19 cellular contexts compared by ENCODE assay signal in genomic region chr6:158837684-158838625, GRCh38. TPM values are rescaled to one million over a fixed set of nuclear protein-coding genes. Genes with fewer than 3 reads are reported as not detected.
DNase-seq lines count a peak whose midpoint lies in the region; ATAC-seq, FAIRE-seq and TF ChIP-seq lines count a peak whose summit lies in the region.
"Had no signal": no experiment of that assay in that cellular context is flagged by ENCODE, and none has a peak within 500 bp of the region (broad histone marks: within the 10 kb centered on the region; RNA-seq: fewer than 3 reads in every experiment).

No MANE protein-coding gene starts in this region.

- DNase-seq in ELR (ENCODE audit: low read depth) (peak; percentile 46), SK-MEL-5 (ENCODE audit: low read depth, low spot score) (peak; percentile 51), esophagus squamous epithelium (lab: John Stamatoyannopoulos, UW) (no peak), naive B cell (no peak), thyroid gland (no peak), GM19239 (ENCODE audit: insufficient read length, low spot score) (no peak), Kasumi-1 (lab: John Stamatoyannopoulos, UW) (no peak)
- DNase-seq in stimulated activated CD4-positive, alpha-beta T cell treated with anti-CD3 and anti-CD28 coated beads, Interleukin-4, amount 100 ng/mL, for 24 hours: no peak
- DNase-seq: activated CD4-positive, alpha-beta T cell treated with anti-CD3 and anti-CD28 coated beads for 48 hours; activated naive CD8-positive, alpha-beta T cell treated with anti-CD3 and anti-CD28 coated beads, Interleukin-2, amount 50 U/mL, for 24 hours; activated T-cell treated with anti-CD3 and anti-CD28 coated beads, Interleukin-2, amount 50 U/mL, for 4 hours; DMS79 treated with DMSO at 0.1 percent for 48 hours; immature natural killer cell; NCI-H1048; psoas muscle; transverse colon had no signal

- H3K4me3 ChIP-seq in esophagus squamous epithelium (no peak overlapping the region), thyroid gland (replicated peaks in 1 of 3) (no peak overlapping the region)
- H3K4me3 ChIP-seq: GM12878, psoas muscle, transverse colon had no signal

- WGBS in esophagus squamous epithelium, 2 donors: 27 to 53% methylated on average over 7 to 11 of the region's 14 CpGs
- 78 to 89% methylated on average over 13 to 14 of the region's 14 CpGs for WGBS in thyroid gland, 2 donors

- intact Hi-C loops in esophagus squamous epithelium (cut with DNase I): no loop called here
- intact Hi-C loops in thyroid gland (cut with DNase I): no loop called here

- H3K27me3 Mint-ChIP-seq in naive B cell: no peaks in the 10 kb centered on the region
- H3K27me3 Mint-ChIP-seq: B cell had no signal

- H3K27ac ChIP-seq in esophagus squamous epithelium (peak overlapping the region; percentile 28 to 70 (median 58)), thyroid gland (no peak overlapping the region)
- H3K27ac ChIP-seq: psoas muscle, transverse colon had no signal

- H3K9me3 ChIP-seq in esophagus squamous epithelium (peaks cover 0 to 7% (median 0%) of the 10 kb centered on the region in 3 donors), thyroid gland (no peaks in the 10 kb centered on the region)
- H3K9me3 ChIP-seq: psoas muscle, transverse colon had no signal

- no peaks in the 10 kb centered on the region for H3K36me3 Mint-ChIP-seq in naive B cell
- H3K36me3 Mint-ChIP-seq: immature natural killer cell had no signal

- no peak for FAIRE-seq in GM19239 (lab: Jason Lieb, UNC)
- FAIRE-seq: GM12878 had no signal

- no peak for TF ChIP-seq CTCF in esophagus squamous epithelium (IDR thresholded peaks at IDR 0.05)
- TF ChIP-seq CTCF in thyroid gland (IDR thresholded peaks at IDR 0.05): no peak

- no peak for ATAC-seq in naive B cell (ENCODE audit: low read depth in 2 of 2)
- ATAC-seq: activated naive CD8-positive, alpha-beta T cell treated with anti-CD3 and anti-CD28 coated beads, Interleukin-2, amount 50 U/mL, for 24 hours; activated T-cell treated with anti-CD3 and anti-CD28 coated beads, Interleukin-2, amount 50 U/mL, for 4 hours; psoas muscle had no signal

- H3K4me1 ChIP-seq in esophagus squamous epithelium (peaks cover 0 to 31% (median 3%) of the 10 kb centered on the region in 3 donors), thyroid gland (peaks cover 14 to 15% of the 10 kb centered on the region in 2 donors)
- H3K4me1 ChIP-seq: psoas muscle had no signal

- peak overlapping the region in 2 of 8 donors; percentile 35 to 63 for H3K4me3 Mint-ChIP-seq in naive B cell
- H3K4me3 Mint-ChIP-seq: activated naive CD8-positive, alpha-beta T cell treated with anti-CD3 and anti-CD28 coated beads, Interleukin-2, amount 50 U/mL, for 24 hours; activated T-cell treated with anti-CD3 and anti-CD28 coated beads, Interleukin-2, amount 50 U/mL, for 4 hours; immature natural killer cell; T-helper 2 cell treated with Interferon-gamma antibody and Interleukin-4, amounts not matched to agents 5 μg/mL and 100 μg/mL, for 36 hours had no signal

- H3K9me3 Mint-ChIP-seq in naive B cell: peaks cover 0 to 3% (median 0%) of the 10 kb centered on the region in 7 donors
- H3K9me3 Mint-ChIP-seq: immature natural killer cell had no signal

- TF ChIP-seq POLR2A in esophagus squamous epithelium (IDR thresholded peaks at IDR 0.05): no peak
- no peak for TF ChIP-seq POLR2A in thyroid gland (IDR thresholded peaks at IDR 0.05)

- H3K36me3 ChIP-seq in esophagus squamous epithelium (no peaks in the 10 kb centered on the region), thyroid gland (no peaks in the 10 kb centered on the region)
- H3K36me3 ChIP-seq: transverse colon had no signal

- peak overlapping the region in 5 of 6 donors; percentile 44 to 87 (median 74) for H3K27ac Mint-ChIP-seq in naive B cell
- H3K27ac Mint-ChIP-seq: activated naive CD8-positive, alpha-beta T cell treated with anti-CD3 and anti-CD28 coated beads, Interleukin-2, amount 50 U/mL, for 24 hours; B cell; T-helper 2 cell treated with Interferon-gamma antibody and Interleukin-4, amounts not matched to agents 5 μg/mL and 100 μg/mL, for 36 hours had no signal

- H3K27me3 ChIP-seq in esophagus squamous epithelium (no peaks in the 10 kb centered on the region), thyroid gland (no peaks in the 10 kb centered on the region)
- H3K27me3 ChIP-seq: transverse colon had no signal

- in situ Hi-C loops in SK-MEL-5 (cut with HindIII; ENCODE audit: low pct_unique_long_range_greater_than_20kb, low sequenced_read_pairs): no loop called here

- peaks cover 31 to 63% (median 40%) of the 10 kb centered on the region in 3 donors for H3K4me1 Mint-ChIP-seq in naive B cell

RNA-seq across cellular contexts. Expression of gene EZR, which starts 18.8 kb away (rescaled TPM):
- total RNA-seq in SK-MEL-5 (2014; rRNA removed; shearing (Covaris generic)): 59.8 and 69.4 TPM in 2 replicates
- 60.2 and 65.5 TPM in 2 replicates for polyA plus RNA-seq in SK-MEL-5 (2015; cell fraction: cytosol; rRNA removed)
- polyA plus RNA-seq in SK-MEL-5 (2015; cell fraction: nucleus; rRNA removed): 22.4 and 31.8 TPM in 2 replicates
- total RNA-seq in esophagus squamous epithelium: 100 to 1,000 TPM; 208 to 339 (median 285) TPM
- polyA plus RNA-seq in naive B cell (ENCODE audit: low read depth in 6 of 6): 100 to 1,000 TPM; 463 to 555 (median 516) TPM
- total RNA-seq in thyroid gland: 100 to 1,000 TPM; 221 to 412 (median 339) TPM

Comparison
In these comparisons a context has a peak if more than half of its experiments do, and no peak if none do; other contexts are left out.
1. DNase-seq: peak in ELR (single experiment) and SK-MEL-5 (single experiment); none in esophagus squamous epithelium (single experiment), naive B cell (single experiment), thyroid gland (0 of 2), GM19239 (single experiment), Kasumi-1 (0 of 2) and stimulated activated CD4-positive, alpha-beta T cell treated with anti-CD3 and anti-CD28 coated beads, Interleukin-4, amount 100 ng/mL, for 24 hours (single experiment).
2. H3K27ac ChIP-seq: peak in esophagus squamous epithelium (4 of 4); none in thyroid gland (0 of 3).